ENCODE assay signal across 24 cellular contexts in genomic region chr9:106954562-106954961, GRCh38.
DNase-seq lines count a peak whose midpoint lies in the region; ATAC-seq and TF ChIP-seq lines count a peak whose summit lies in the region.
"Had no signal": no experiment of that assay in that cellular context is flagged by ENCODE, and none has a peak within 500 bp of the region (broad histone marks: within the 10 kb centered on the region; RNA-seq: fewer than 3 reads in every experiment).

No MANE protein-coding gene starts in this region.

- DNase-seq in HFFc6 (no peak), RWPE2 (ENCODE audit: low spot score) (no peak), psoas muscle (no peak), left lobe of liver (ENCODE audit: low spot score) (no peak)
- no peak for DNase-seq in activated CD4-positive, alpha-beta T cell treated with anti-CD3 and anti-CD28 coated beads for 36 hours
- no peak for DNase-seq in activated CD4-positive, alpha-beta T cell treated with anti-CD3 and anti-CD28 coated beads for 1 hour
- DNase-seq: activated CD4-positive, alpha-beta T cell treated with anti-CD3 and anti-CD28 coated beads, Interleukin-2, amount 10 ng/mL, durations not matched to agents 24 days and 14 days; activated CD8-positive, alpha-beta memory T cell treated with anti-CD3 and anti-CD28 coated beads for 24 hours; activated T-cell treated with anti-CD3 and anti-CD28 coated beads for 4 hours; anterior cingulate cortex; effector CD8-positive, alpha-beta T cell; left cardiac atrium; NCI-H526; SW 1271; T-helper 9 cell had no signal

- H3K4me1 ChIP-seq in RWPE2 (ENCODE audit: insufficient read depth, poor library complexity, severe bottlenecking): peaks cover 17% of the 10 kb centered on the region
- H3K4me1 ChIP-seq in psoas muscle: peaks cover 55% of the 10 kb centered on the region

- 83 to 100% (median 89%) methylated on average over 1 of the region's 1 CpG for WGBS in psoas muscle, 3 donors

- no peaks in the 10 kb centered on the region for H3K9me3 Mint-ChIP-seq in HFFc6
- no peaks in the 10 kb centered on the region for H3K9me3 Mint-ChIP-seq in activated CD4-positive, alpha-beta T cell treated with anti-CD3 and anti-CD28 coated beads for 36 hours (ENCODE audit: low read depth)
- H3K9me3 Mint-ChIP-seq: activated CD4-positive, alpha-beta T cell treated with anti-CD3 and anti-CD28 coated beads, Interleukin-2, amount 10 ng/mL, durations not matched to agents 24 days and 14 days; GM23338; nephron; type B pancreatic cell had no signal

- H3K36me3 Mint-ChIP-seq in HFFc6 (ENCODE audit: low read depth): peaks cover 21% of the 10 kb centered on the region
- no peaks in the 10 kb centered on the region for H3K36me3 Mint-ChIP-seq in activated CD4-positive, alpha-beta T cell treated with anti-CD3 and anti-CD28 coated beads for 36 hours (ENCODE audit: low read depth)
- H3K36me3 Mint-ChIP-seq: activated naive CD8-positive, alpha-beta T cell; stimulated activated memory B cell treated with anti-CD40 and anti-IgM and Interleukin-4, amounts not matched to agents 10 μg/mL and 1 μg/mL and 100 μg/mL, for 72 hours had no signal

- intact Hi-C loops in psoas muscle (cut with DNase I): no loop called here
- intact Hi-C loops in activated CD4-positive, alpha-beta T cell treated with anti-CD3 and anti-CD28 coated beads for 36 hours (cut with DNase I, micrococcal nuclease): no loop called here

- POLR2A ChIA-PET in activated CD4-positive, alpha-beta T cell treated with anti-CD3 and anti-CD28 coated beads for 36 hours (lab: Charles Lee): no interaction called here

- H3K9me3 ChIP-seq in RWPE2 (ENCODE audit: severe bottlenecking) (no peaks in the 10 kb centered on the region), psoas muscle (no peaks in the 10 kb centered on the region)

- H3K27me3 Mint-ChIP-seq in HFFc6 (ENCODE audit: insufficient read depth): peaks cover 3% of the 10 kb centered on the region; the same call in 1 of the 2 replicates
- no peaks in the 10 kb centered on the region for H3K27me3 Mint-ChIP-seq in activated CD4-positive, alpha-beta T cell treated with anti-CD3 and anti-CD28 coated beads for 36 hours
- H3K27me3 Mint-ChIP-seq: activated naive CD8-positive, alpha-beta T cell; stimulated activated memory B cell treated with anti-CD40 and anti-IgM and Interleukin-4, amounts not matched to agents 10 μg/mL and 1 μg/mL and 100 μg/mL, for 72 hours; type B pancreatic cell had no signal

- H3K27ac Mint-ChIP-seq in HFFc6: peak overlapping the region; percentile 1; the same call in 1 of the 2 replicates
- no peak overlapping the region for H3K27ac Mint-ChIP-seq in activated CD4-positive, alpha-beta T cell treated with anti-CD3 and anti-CD28 coated beads for 36 hours
- H3K27ac Mint-ChIP-seq: activated CD4-positive, alpha-beta T cell treated with anti-CD3 and anti-CD28 coated beads, Interleukin-2, amount 10 ng/mL, durations not matched to agents 24 days and 14 days; activated naive CD8-positive, alpha-beta T cell; GM23338; nephron; stimulated activated memory B cell treated with anti-CD40 and anti-IgM and Interleukin-4, amounts not matched to agents 10 μg/mL and 1 μg/mL and 100 μg/mL, for 72 hours; type B pancreatic cell had no signal

- H3K36me3 ChIP-seq in RWPE2 (ENCODE audit: low read depth) (peaks cover 50% of the 10 kb centered on the region), psoas muscle (ENCODE audit: insufficient read depth in 1 of 2, low read depth in 1 of 2) (peaks cover 0 to 25% of the 10 kb centered on the region in 2 donors)

- H3K4me3 ChIP-seq in RWPE2 (ENCODE audit: severe bottlenecking): no peak overlapping the region
- no peak overlapping the region for H3K4me3 ChIP-seq in psoas muscle
- H3K4me3 ChIP-seq: coronary artery, GM23338 had no signal

- CTCF ChIA-PET in activated CD4-positive, alpha-beta T cell treated with anti-CD3 and anti-CD28 coated beads for 36 hours (lab: Charles Lee): interaction anchor here (1.2 kb wide), 1 partner anchor 32 kb away, joined by 5 read pairs; no protein-coding TSS in a partner anchor

- peaks cover 70% of the 10 kb centered on the region for H3K4me1 Mint-ChIP-seq in HFFc6 (ENCODE audit: low read depth)
- H3K4me1 Mint-ChIP-seq in activated CD4-positive, alpha-beta T cell treated with anti-CD3 and anti-CD28 coated beads for 36 hours: peaks cover 3% of the 10 kb centered on the region
- H3K4me1 Mint-ChIP-seq: activated CD4-positive, alpha-beta T cell treated with anti-CD3 and anti-CD28 coated beads, Interleukin-2, amount 10 ng/mL, durations not matched to agents 24 days and 14 days; nephron; stimulated activated memory B cell treated with anti-CD40 and anti-IgM and Interleukin-4, amounts not matched to agents 10 μg/mL and 1 μg/mL and 100 μg/mL, for 72 hours had no signal

- ATAC-seq in RWPE2 (ENCODE audit: low read depth): peak; percentile 64
- ATAC-seq in esophagus mucosa: peak; percentile 69
- peak in 1 of 4 donors; percentile 38 for ATAC-seq in psoas muscle
- no peak for ATAC-seq in left lobe of liver
- no peak for ATAC-seq in activated CD4-positive, alpha-beta T cell treated with anti-CD3 and anti-CD28 coated beads for 36 hours
- ATAC-seq: GM23338; left cardiac atrium; stimulated activated memory B cell treated with anti-CD40 and anti-IgM and Interleukin-4, amounts not matched to agents 10 μg/mL and 1 μg/mL and 100 μg/mL, for 72 hours had no signal

- H3K27me3 ChIP-seq in RWPE2 (ENCODE audit: insufficient read depth, poor library complexity, severe bottlenecking) (no peaks in the 10 kb centered on the region), psoas muscle (ENCODE audit: insufficient read depth in 3 of 3, low read length in 2 of 3) (no peaks in the 10 kb centered on the region)

- H3K27ac ChIP-seq in RWPE2 (ENCODE audit: poor library complexity, severe bottlenecking): peak overlapping the region; percentile 43
- peak overlapping the region; percentile 69 for H3K27ac ChIP-seq in psoas muscle
- H3K27ac ChIP-seq: C4-2B, coronary artery, VCaP had no signal

- TF ChIP-seq CTCF in HFFc6 (IDR thresholded peaks at IDR 0.05) (no peak), RWPE2 (IDR thresholded peaks at IDR 0.05; ENCODE audit: poor library complexity, severe bottlenecking) (no peak), psoas muscle (IDR thresholded peaks at IDR 0.05) (no peak)

- no peak overlapping the region for H3K4me3 Mint-ChIP-seq in HFFc6
- no peak overlapping the region for H3K4me3 Mint-ChIP-seq in activated CD4-positive, alpha-beta T cell treated with anti-CD3 and anti-CD28 coated beads for 36 hours
- H3K4me3 Mint-ChIP-seq: activated CD4-positive, alpha-beta T cell treated with anti-CD3 and anti-CD28 coated beads, Interleukin-2, amount 10 ng/mL, durations not matched to agents 24 days and 14 days; activated naive CD8-positive, alpha-beta T cell; GM23338; nephron; stimulated activated memory B cell treated with anti-CD40 and anti-IgM and Interleukin-4, amounts not matched to agents 10 μg/mL and 1 μg/mL and 100 μg/mL, for 72 hours; type B pancreatic cell had no signal

Comparison
In these comparisons a context has a peak if more than half of its experiments do, and no peak if none do; other contexts are left out.
1. ATAC-seq: peak in RWPE2 (single experiment) and esophagus mucosa (single experiment); none in left lobe of liver (single experiment) and activated CD4-positive, alpha-beta T cell treated with anti-CD3 and anti-CD28 coated beads for 36 hours (single experiment).